In the genomic region with DNA sequence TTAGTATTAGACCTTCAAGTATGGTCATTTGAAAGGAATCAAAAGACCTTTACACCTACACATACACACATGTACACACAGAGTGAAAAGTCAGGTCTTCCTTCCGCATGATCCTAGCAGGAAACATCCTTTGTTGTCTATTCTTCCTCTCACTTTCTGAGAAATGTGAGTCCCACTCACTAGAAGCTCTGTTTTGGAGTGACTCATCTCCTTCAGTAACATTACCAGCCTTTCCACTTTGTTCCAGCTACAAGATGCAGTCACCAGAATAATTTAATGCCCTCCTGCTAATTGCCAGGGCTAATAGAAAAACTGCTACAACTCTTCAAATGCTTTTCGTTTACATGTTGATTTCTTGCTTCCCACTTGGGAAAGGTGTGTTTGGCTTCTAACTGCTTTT, we compare ENCODE assay signal across 35 cellular contexts.
DNase-seq lines count a peak whose midpoint lies in the region; ATAC-seq and TF ChIP-seq lines count a peak whose summit lies in the region.
"Had no signal": no experiment of that assay in that cellular context is flagged by ENCODE, and none has a peak within 500 bp of the region (broad histone marks: within the 10 kb centered on the region; RNA-seq: fewer than 3 reads in every experiment).

No MANE protein-coding gene starts in this region.

- TF ChIP-seq CTCF in astrocyte of the spinal cord (IDR thresholded peaks at IDR 0.05; ENCODE audit: low read depth, low read length) (no peak), WTC11 (IDR thresholded peaks at IDR 0.05) (no peak)

- DNase-seq in COLO829 (ENCODE audit: low spot score) (peak; percentile 72), HT1080 (ENCODE audit: low read depth) (peak; percentile 42), astrocyte of the spinal cord (ENCODE audit: low read depth, low spot score) (peak; percentile 23), kidney tubule cell (ENCODE audit: low spot score) (peak; percentile 1), WTC11 (ENCODE audit: low spot score) (no peak), NCI-H1694 (lab: John Stamatoyannopoulos, UW) (no peak), NCI-H1436 treated with DMSO at 0.1 percent for 48 hours (lab: John Stamatoyannopoulos, UW) (no peak), activated gamma-delta T cell treated with Interleukin-2 at 50 U/mL for 16 hours (no peak)
- DNase-seq: ACHN; activated CD4-positive, alpha-beta memory T cell treated with anti-CD3 and anti-CD28 coated beads for 36 hours; activated CD4-positive, CD25-positive, alpha-beta regulatory T cell treated with anti-CD3 and anti-CD28 coated beads, Interleukin-2, amount 50 U/mL, for 72 hours; activated naive CD4-positive, alpha-beta T cell treated with Interleukin-2 at 50 U/mL for 16 hours; CD8-positive, alpha-beta T cell; DMS153; GDM1; NCI-H1048; NCI-H187 treated with DMSO at 0.1 percent for 48 hours; NCI-H2227 treated with DMSO at 0.1 percent for 48 hours; NCI-H526; nephron progenitor cell; right cardiac atrium; SHP77; spleen; stimulated activated CD4-positive, alpha-beta T cell treated with anti-CD3 and anti-CD28 coated beads, Interleukin-2, amount 100 ng/mL, for 24 hours; stimulated activated CD8-positive, alpha-beta memory T cell treated with anti-CD3 and anti-CD28 coated beads, Interleukin-4, amount 100 ng/mL, for 48 hours; T-helper 17 cell; testis had no signal

- H3K27me3 Mint-ChIP-seq in WTC11 (ENCODE audit: low read depth): no peaks in the 10 kb centered on the region
- H3K27me3 Mint-ChIP-seq: activated CD4-positive, alpha-beta memory T cell treated with anti-CD3 and anti-CD28 coated beads for 36 hours; B cell; IgD-negative memory B cell; stimulated activated naive CD8-positive, alpha-beta T cell treated with anti-CD3 and anti-CD28 coated beads, Interleukin-15, Interleukin-2, amounts not matched to agents 100 ng/mL and 50 ng/mL, for 24 hours; T-helper 17 cell had no signal

- peaks cover 6% of the 10 kb centered on the region for H3K9me3 Mint-ChIP-seq in WTC11

- H3K4me1 Mint-ChIP-seq in WTC11: peaks cover 6% of the 10 kb centered on the region
- H3K4me1 Mint-ChIP-seq: B cell, brain, IgD-negative memory B cell, T-helper 17 cell had no signal

- no peak overlapping the region for H3K4me3 Mint-ChIP-seq in WTC11
- H3K4me3 Mint-ChIP-seq: activated CD4-positive, alpha-beta memory T cell treated with anti-CD3 and anti-CD28 coated beads for 36 hours; B cell; brain; CD8-positive, alpha-beta T cell; IgD-negative memory B cell; nephron progenitor cell; stimulated activated naive CD8-positive, alpha-beta T cell treated with anti-CD3 and anti-CD28 coated beads, Interleukin-15, Interleukin-2, amounts not matched to agents 100 ng/mL and 50 ng/mL, for 24 hours; T-helper 17 cell had no signal

- POLR2A ChIA-PET in WTC11 (lab: Charles Lee): no interaction called here

- CTCF ChIA-PET in WTC11 (lab: Charles Lee): no interaction called here

- peaks cover 3% of the 10 kb centered on the region for H3K36me3 Mint-ChIP-seq in WTC11
- H3K36me3 Mint-ChIP-seq: activated CD4-positive, alpha-beta memory T cell treated with anti-CD3 and anti-CD28 coated beads for 36 hours; CD8-positive, alpha-beta T cell; IgD-negative memory B cell had no signal

- no peak overlapping the region for H3K4me3 ChIP-seq in astrocyte of the spinal cord (ENCODE audit: low read depth, low read length)
- H3K4me3 ChIP-seq: gastroesophageal sphincter, hepatocyte, spleen, testis, vagina had no signal

- ATAC-seq in WTC11: no peak
- ATAC-seq: CD8-positive, alpha-beta T cell; gastroesophageal sphincter; Panc1; right cardiac atrium; T-helper 17 cell had no signal

- no peak overlapping the region for H3K27ac Mint-ChIP-seq in WTC11
- H3K27ac Mint-ChIP-seq: activated CD4-positive, alpha-beta memory T cell treated with anti-CD3 and anti-CD28 coated beads for 36 hours; B cell; CD8-positive, alpha-beta T cell; IgD-negative memory B cell; nephron progenitor cell; stimulated activated naive CD8-positive, alpha-beta T cell treated with anti-CD3 and anti-CD28 coated beads, Interleukin-15, Interleukin-2, amounts not matched to agents 100 ng/mL and 50 ng/mL, for 24 hours; T-helper 17 cell had no signal

- in situ Hi-C loops in astrocyte of the spinal cord (cut with HindIII; ENCODE audit: low sequenced_read_pairs): no loop called here

TF ChIP-seq in WTC11, 78 proteins besides CTCF, POLR2A, EP300 and RAD21:
- TF ChIP-seq SOX15 (CRISPR knock-in tag; IDR thresholded peaks at IDR 0.05): no peak

Comparison
In these comparisons a context has a peak if more than half of its experiments do, and no peak if none do; other contexts are left out.
1. DNase-seq: peak in COLO829 (single experiment), HT1080 (single experiment), astrocyte of the spinal cord (single experiment) and kidney tubule cell (single experiment); none in WTC11 (single experiment), NCI-H1694 (single experiment), NCI-H1436 treated with DMSO at 0.1 percent for 48 hours (single experiment) and activated gamma-delta T cell treated with Interleukin-2 at 50 U/mL for 16 hours (single experiment).